8 cellular contexts compared by ENCODE assay signal in the genomic region with DNA sequence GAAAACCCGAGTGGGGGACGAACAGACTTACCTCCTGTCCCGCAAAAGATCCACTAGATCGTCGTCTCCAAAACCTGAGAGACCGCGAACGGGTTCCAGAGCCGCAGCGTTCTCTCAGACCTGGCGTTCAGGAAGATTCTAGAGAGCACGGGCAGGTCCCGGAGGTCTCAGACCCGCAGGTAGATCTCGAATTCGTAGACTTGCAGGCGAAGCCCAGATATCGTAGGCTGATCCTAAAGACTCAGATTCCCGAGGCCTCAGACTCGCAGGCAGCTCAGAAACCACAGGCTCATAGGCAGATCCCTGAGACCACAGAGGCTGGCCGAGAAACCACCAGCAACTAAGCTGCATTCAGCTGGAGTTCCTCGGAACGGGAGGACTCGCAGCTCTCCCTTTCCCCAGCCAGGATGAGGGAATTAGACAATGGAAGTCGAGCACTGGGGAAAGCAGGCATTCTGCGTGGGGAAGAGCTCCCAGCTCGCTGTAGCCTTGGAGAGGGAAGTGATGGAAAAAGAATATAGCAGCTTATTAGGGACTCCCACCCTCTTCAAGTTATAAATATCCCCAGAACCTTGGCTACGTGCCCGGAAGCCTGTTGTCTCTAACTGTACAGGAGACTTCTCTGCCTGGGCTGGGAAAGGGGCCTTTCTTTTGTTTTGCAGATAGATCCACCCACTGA. TPM values are rescaled to one million over a fixed set of nuclear protein-coding genes. Genes with fewer than 3 reads are reported as not detected.
DNase-seq lines count a peak whose midpoint lies in the region; ATAC-seq, FAIRE-seq and TF ChIP-seq lines count a peak whose summit lies in the region.

A gene (minus strand): TSS at position 502 of the 679 bp plus-strand sequence. CDS start 1,831 bp downstream, outside the sequence.

- H3K27me3 Mint-ChIP-seq in activated naive CD4-positive, alpha-beta T cell treated with anti-CD3 and anti-CD28 coated beads, Interleukin-2, amount 50 U/mL, for 24 hours, result no peaks in the 10 kb centered on the region
- H3K27me3 Mint-ChIP-seq in nephron progenitor cell (ENCODE audit: low read depth, poor library complexity), result peaks cover 9% of the 10 kb centered on the region

- TF ChIP-seq CTCF in KMS-11 (conservative IDR thresholded peaks at IDR 0.05; ENCODE audit: low read depth, low read length) (no peak), Panc1 (IDR thresholded peaks at IDR 0.05) (no peak), nephron progenitor cell (IDR thresholded peaks at IDR 0.05) (no peak), upper lobe of right lung (IDR thresholded peaks at IDR 0.05) (no peak)

- no peaks in the 10 kb centered on the region for H3K36me3 ChIP-seq in KMS-11 (ENCODE audit: insufficient read depth)
- H3K36me3 ChIP-seq in Panc1 (ENCODE audit: control insufficient read depth, insufficient read depth, low read length), result peaks cover 3% of the 10 kb centered on the region; the same call in 1 of the 2 replicates
- peaks cover 12% of the 10 kb centered on the region for H3K36me3 ChIP-seq in upper lobe of right lung

- H4K20me1 ChIP-seq in KMS-11 (ENCODE audit: insufficient read depth), result no peaks in the 10 kb centered on the region

- BruUV-seq in Panc1 (replicated peaks; lab: Mats Ljungman, UMichigan), result no TSS peak

- peak within 1 kb of the TSS; percentile 96 for H3K27ac Mint-ChIP-seq in activated naive CD4-positive, alpha-beta T cell treated with anti-CD3 and anti-CD28 coated beads, Interleukin-2, amount 50 U/mL, for 24 hours
- H3K27ac Mint-ChIP-seq in nephron progenitor cell, result peak within 1 kb of the TSS; percentile 100

- peaks cover 7% of the 10 kb centered on the region for H3K36me3 Mint-ChIP-seq in activated naive CD4-positive, alpha-beta T cell treated with anti-CD3 and anti-CD28 coated beads, Interleukin-2, amount 50 U/mL, for 24 hours
- peaks cover 46% of the 10 kb centered on the region for H3K36me3 Mint-ChIP-seq in nephron progenitor cell (ENCODE audit: low read depth)

- H3K9me3 ChIP-seq in Panc1 (ENCODE audit: control insufficient read depth, insufficient read depth, low read depth, low read length) (peaks cover 17% of the 10 kb centered on the region), upper lobe of right lung (no peaks in the 10 kb centered on the region)

- H3K4me1 ChIP-seq in KMS-11 (ENCODE audit: low read depth, poor library complexity, severe bottlenecking) (peaks cover 15% of the 10 kb centered on the region), Panc1 (ENCODE audit: control insufficient read depth, insufficient read depth, low read length) (peaks cover 42% of the 10 kb centered on the region), upper lobe of right lung (peaks cover 37% of the 10 kb centered on the region)

- H3K4me2 ChIP-seq in KMS-11, result peak within 1 kb of the TSS; percentile 94

- CTCF ChIA-PET in Panc1 (lab: Charles Lee), result no interaction called here

- no peaks in the 10 kb centered on the region for H3K79me2 ChIP-seq in KMS-11 (ENCODE audit: insufficient read depth, low read depth)

- ATAC-seq in Panc1 (no peak), upper lobe of right lung (no peak), HG03469 (IDR thresholded peaks at IDR 0.05; ENCODE audit: unreplicated experiment) (no peak)

- no peaks in the 10 kb centered on the region for H3K9me3 Mint-ChIP-seq in activated naive CD4-positive, alpha-beta T cell treated with anti-CD3 and anti-CD28 coated beads, Interleukin-2, amount 50 U/mL, for 24 hours
- peaks cover 34% of the 10 kb centered on the region for H3K9me3 Mint-ChIP-seq in nephron progenitor cell

- H3K4me3 ChIP-seq in KMS-11 (IDR thresholded peaks at IDR 0.05; ENCODE audit: insufficient read depth, low read depth, low read length) (peak within 1 kb of the TSS; percentile 81), Panc1 (ENCODE audit: low read depth in 2 of 2, low read length in 2 of 2) (peak within 1 kb of the TSS; percentile 92 to 100), upper lobe of right lung (peak within 1 kb of the TSS; percentile 87)

- POLR2A ChIA-PET in Panc1 (lab: Charles Lee), result interaction anchor here (0.8 kb wide), 1 partner anchor 33 kb away, joined by 3 read pairs; no protein-coding TSS in a partner anchor

- H3K27ac ChIP-seq in KMS-11 (peak within 1 kb of the TSS; percentile 67), Panc1 (ENCODE audit: low read length) (peak within 1 kb of the TSS; percentile 99), upper lobe of right lung (peak within 1 kb of the TSS; percentile 97)

- peaks cover 34% of the 10 kb centered on the region for H3K4me1 Mint-ChIP-seq in activated naive CD4-positive, alpha-beta T cell treated with anti-CD3 and anti-CD28 coated beads, Interleukin-2, amount 50 U/mL, for 24 hours
- peaks cover 65% of the 10 kb centered on the region for H3K4me1 Mint-ChIP-seq in nephron progenitor cell

- FAIRE-seq in frontal cortex (lab: Jason Lieb, UNC), result no peak

- H3K4me3 Mint-ChIP-seq in activated naive CD4-positive, alpha-beta T cell treated with anti-CD3 and anti-CD28 coated beads, Interleukin-2, amount 50 U/mL, for 24 hours, result peak within 1 kb of the TSS; percentile 95
- H3K4me3 Mint-ChIP-seq in nephron progenitor cell, result peak within 1 kb of the TSS; percentile 96

- peak within 1 kb of the TSS; percentile 100 for H2AFZ ChIP-seq in KMS-11 (ENCODE audit: low read depth)

- intact Hi-C loops in Panc1 (cut with micrococcal nuclease; ENCODE audit: unreplicated experiment), result no loop called here
- intact Hi-C loops in upper lobe of right lung (cut with DNase I), result no loop called here

- no peaks in the 10 kb centered on the region for H3K27me3 ChIP-seq in KMS-11 (ENCODE audit: insufficient read depth, low read depth)
- no peaks in the 10 kb centered on the region for H3K27me3 ChIP-seq in Panc1 (ENCODE audit: control insufficient read depth, insufficient read depth, low read length)
- H3K27me3 ChIP-seq in upper lobe of right lung, result no peaks in the 10 kb centered on the region

- in situ Hi-C loops in Panc1 (cut with HindIII; ENCODE audit: low pct_unique_long_range_greater_than_20kb, low sequenced_read_pairs), result no loop called here

- DNase-seq in CMK (ENCODE audit: low read depth) (peak; percentile 53), Panc1 (ENCODE audit: low read depth, low spot score) (no peak), frontal cortex (ENCODE audit: low spot score in 2 of 2) (peak; percentile 46 to 54), nephron progenitor cell (peak; percentile 26), upper lobe of right lung (peak; percentile 70)

- peak within 1 kb of the TSS; percentile 65; the same call in 1 of the 2 replicates for H3K9ac ChIP-seq in KMS-11

RNA-seq across cellular contexts. Expression of the gene that starts here (rescaled TPM):
- 16.0 TPM for total RNA-seq in Panc1 (2021; ENCODE audit: unreplicated experiment)
- polyA plus RNA-seq in Panc1 (2012; ENCODE audit: insufficient read length), result 8.0 TPM
- total RNA-seq in frontal cortex, result 111 TPM
- total RNA-seq in upper lobe of right lung, result 10.9 TPM
